Comparison of ENCODE assay signal across 10 cellular contexts in the genomic region with DNA sequence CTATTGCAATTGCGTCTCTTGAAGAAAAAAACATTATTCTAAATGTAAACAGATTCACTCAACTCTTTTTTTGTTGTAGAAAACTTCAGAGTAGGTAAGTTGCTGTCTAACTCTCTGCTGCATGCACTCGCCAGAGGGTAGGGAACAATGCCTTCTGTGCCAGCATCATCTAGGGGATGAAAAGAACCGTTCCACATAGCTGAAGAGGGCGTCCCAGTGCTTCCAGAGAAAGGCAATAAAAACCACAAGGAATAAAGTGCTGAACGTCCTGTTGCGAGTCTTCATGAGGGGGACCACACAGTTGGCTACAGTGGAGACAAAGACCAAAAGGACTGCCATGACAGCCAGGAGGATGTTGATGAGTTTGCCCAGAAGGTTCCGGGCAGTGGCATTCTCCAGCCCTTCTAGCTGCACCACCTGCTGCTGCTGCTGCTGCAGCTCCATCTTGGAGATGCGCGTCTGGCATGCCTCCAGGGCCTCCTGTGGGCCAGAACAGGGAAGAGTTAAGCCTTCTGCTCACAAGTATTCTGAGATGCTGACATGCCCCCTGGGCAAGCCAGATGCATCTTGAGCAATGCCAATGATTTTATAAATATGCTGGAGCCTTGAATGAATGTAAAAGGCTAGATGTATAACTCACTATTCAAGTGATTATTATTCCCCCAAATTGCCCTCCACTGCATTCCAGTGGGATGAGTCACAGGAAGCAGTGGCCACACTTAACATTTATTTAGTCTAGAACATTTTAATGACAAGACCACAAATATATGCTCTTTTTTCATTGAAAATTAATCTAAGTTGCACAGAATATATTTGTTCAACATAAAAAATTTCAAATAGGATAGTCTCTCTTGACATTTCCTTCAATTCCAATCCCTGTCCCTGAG. TPM values are rescaled to one million over a fixed set of nuclear protein-coding genes. Genes with fewer than 3 reads are reported as not detected.
DNase-seq lines count a peak whose midpoint lies in the region; ATAC-seq and TF ChIP-seq lines count a peak whose summit lies in the region.
"Had no signal": no experiment of that assay in that cellular context is flagged by ENCODE, and none has a peak within 500 bp of the region (broad histone marks: within the 10 kb centered on the region; RNA-seq: fewer than 3 reads in every experiment).

No MANE protein-coding gene starts in this region.

- peaks cover 48% of the 10 kb centered on the region for H3K4me1 Mint-ChIP-seq in WTC11
- H3K4me1 Mint-ChIP-seq in type B pancreatic cell (ENCODE audit: unreplicated experiment), result peaks cover 43% of the 10 kb centered on the region

- CTCF ChIA-PET in WTC11 (lab: Charles Lee), result interaction anchor here (0.8 to 1.2 kb wide), 7 partner anchors 12 to 178 kb away, joined by 3 to 14 read pairs (median 6); no protein-coding TSS in a partner anchor

- no peak overlapping the region for H3K4me3 Mint-ChIP-seq in WTC11
- H3K4me3 Mint-ChIP-seq in type B pancreatic cell, result no peak overlapping the region

- H3K9me3 Mint-ChIP-seq in WTC11 (no peaks in the 10 kb centered on the region), type B pancreatic cell (no peaks in the 10 kb centered on the region)

- H3K36me3 Mint-ChIP-seq in WTC11 (no peaks in the 10 kb centered on the region), type B pancreatic cell (peaks cover 10% of the 10 kb centered on the region)

- peak overlapping the region in 1 of 12 donors; percentile 38 for H3K27ac ChIP-seq in heart left ventricle
- H3K27ac ChIP-seq in body of pancreas, result no peak overlapping the region
- no peak overlapping the region for H3K27ac ChIP-seq in tibial artery
- H3K27ac ChIP-seq: BLaER1 had no signal

- no peak for TF ChIP-seq POLR2A in heart left ventricle (IDR thresholded peaks at IDR 0.05)
- TF ChIP-seq POLR2A in body of pancreas (IDR thresholded peaks at IDR 0.05), result no peak

- H3K36me3 ChIP-seq in heart left ventricle, result peaks cover 0 to 41% (median 21%) of the 10 kb centered on the region in 9 donors
- H3K36me3 ChIP-seq in body of pancreas (replicated peaks in 1 of 2; ENCODE audit: insufficient read depth in 1 of 2, low read depth in 2 of 2), result peaks cover 0 to 2% of the 10 kb centered on the region in 2 donors
- peaks cover 0 to 10% (median 0%) of the 10 kb centered on the region in 3 donors for H3K36me3 ChIP-seq in tibial artery

- H3K4me1 ChIP-seq in heart left ventricle, result peaks cover 0 to 37% (median 18%) of the 10 kb centered on the region in 12 donors
- H3K4me1 ChIP-seq in body of pancreas, result peaks cover 10% of the 10 kb centered on the region
- peaks cover 0 to 34% (median 20%) of the 10 kb centered on the region in 4 donors for H3K4me1 ChIP-seq in tibial artery

- no peaks in the 10 kb centered on the region for H3K27me3 ChIP-seq in heart left ventricle
- H3K27me3 ChIP-seq in body of pancreas, result no peaks in the 10 kb centered on the region
- no peaks in the 10 kb centered on the region for H3K27me3 ChIP-seq in tibial artery
- H3K27me3 ChIP-seq: BLaER1 had no signal

- 82 to 86% (median 85%) methylated on average over 9 of the region's 9 CpGs for WGBS in heart left ventricle, 4 donors
- WGBS in body of pancreas, 2 donors, result 82 to 91% methylated on average over 9 of the region's 9 CpGs

- intact Hi-C loops in heart left ventricle (cut with DNase I), result loop anchor here (2.0 to 5.0 kb wide), 5 partner anchors 171 to 286 kb away; no protein-coding TSS in a partner anchor
- intact Hi-C loops in Right ventricle myocardium inferior (cut with DNase I), result loop anchor here (1.0 to 10.0 kb wide), 4 partner anchors 36 to 281 kb away; no protein-coding TSS in a partner anchor
- intact Hi-C loops in body of pancreas (cut with DNase I), result no loop called here
- intact Hi-C loops in tibial artery (cut with DNase I; ENCODE audit: low total_unique reads), result loop anchor here (5.0 kb wide), 1 partner anchor 281 kb away; no protein-coding TSS in a partner anchor

- TF ChIP-seq CTCF in heart left ventricle (IDR thresholded peaks at IDR 0.05) (no peak), WTC11 (IDR thresholded peaks at IDR 0.05) (no peak), type B pancreatic cell (conservative IDR thresholded peaks at IDR 0.05) (no peak), body of pancreas (IDR thresholded peaks at IDR 0.05) (no peak), tibial artery (IDR thresholded peaks at IDR 0.05) (no peak)

- POLR2A ChIA-PET in WTC11 (lab: Charles Lee), result interaction anchor here (0.7 kb wide), 1 partner anchor 169 kb away, joined by 3 read pairs; no protein-coding TSS in a partner anchor

- peak in 1 of 5 donors; percentile 32 for DNase-seq in heart left ventricle
- no peak for DNase-seq in Right ventricle myocardium inferior (ENCODE audit: missing footprints)
- peak; percentile 44 for DNase-seq in WTC11 (ENCODE audit: low spot score)
- peak; percentile 57 to 66 for DNase-seq in hippocampal formation (lab: John Stamatoyannopoulos, UW)
- DNase-seq in type B pancreatic cell (ENCODE audit: extremely low spot score, unreplicated experiment), result no peak
- no peak for DNase-seq in body of pancreas
- DNase-seq in tibial artery, result no peak
- DNase-seq: activated CD4-positive, CD25-positive, alpha-beta regulatory T cell had no signal

- ATAC-seq in heart left ventricle (peak in 3 of 4 donors; percentile 26 to 29 (median 28)), Right ventricle myocardium inferior (no peak), WTC11 (peak; percentile 76), HG03045 (IDR thresholded peaks at IDR 0.05; ENCODE audit: unreplicated experiment) (no peak), body of pancreas (no peak)

- H3K9me3 ChIP-seq in heart left ventricle (no peaks in the 10 kb centered on the region), body of pancreas (no peaks in the 10 kb centered on the region), tibial artery (no peaks in the 10 kb centered on the region)
- H3K9me3 ChIP-seq: BLaER1 had no signal

- peak overlapping the region; percentile 55 for H3K27ac Mint-ChIP-seq in WTC11
- peak overlapping the region; percentile 23 for H3K27ac Mint-ChIP-seq in type B pancreatic cell

- H3K4me3 ChIP-seq in heart left ventricle, result no peak overlapping the region
- H3K4me3 ChIP-seq in body of pancreas, result no peak overlapping the region
- no peak overlapping the region for H3K4me3 ChIP-seq in tibial artery
- H3K4me3 ChIP-seq: BLaER1 had no signal

- H3K27me3 Mint-ChIP-seq in WTC11 (ENCODE audit: low read depth) (no peaks in the 10 kb centered on the region), type B pancreatic cell (no peaks in the 10 kb centered on the region)

TF ChIP-seq in WTC11, 78 proteins besides CTCF, POLR2A, EP300 and RAD21:
- TF ChIP-seq, protein P1, sequence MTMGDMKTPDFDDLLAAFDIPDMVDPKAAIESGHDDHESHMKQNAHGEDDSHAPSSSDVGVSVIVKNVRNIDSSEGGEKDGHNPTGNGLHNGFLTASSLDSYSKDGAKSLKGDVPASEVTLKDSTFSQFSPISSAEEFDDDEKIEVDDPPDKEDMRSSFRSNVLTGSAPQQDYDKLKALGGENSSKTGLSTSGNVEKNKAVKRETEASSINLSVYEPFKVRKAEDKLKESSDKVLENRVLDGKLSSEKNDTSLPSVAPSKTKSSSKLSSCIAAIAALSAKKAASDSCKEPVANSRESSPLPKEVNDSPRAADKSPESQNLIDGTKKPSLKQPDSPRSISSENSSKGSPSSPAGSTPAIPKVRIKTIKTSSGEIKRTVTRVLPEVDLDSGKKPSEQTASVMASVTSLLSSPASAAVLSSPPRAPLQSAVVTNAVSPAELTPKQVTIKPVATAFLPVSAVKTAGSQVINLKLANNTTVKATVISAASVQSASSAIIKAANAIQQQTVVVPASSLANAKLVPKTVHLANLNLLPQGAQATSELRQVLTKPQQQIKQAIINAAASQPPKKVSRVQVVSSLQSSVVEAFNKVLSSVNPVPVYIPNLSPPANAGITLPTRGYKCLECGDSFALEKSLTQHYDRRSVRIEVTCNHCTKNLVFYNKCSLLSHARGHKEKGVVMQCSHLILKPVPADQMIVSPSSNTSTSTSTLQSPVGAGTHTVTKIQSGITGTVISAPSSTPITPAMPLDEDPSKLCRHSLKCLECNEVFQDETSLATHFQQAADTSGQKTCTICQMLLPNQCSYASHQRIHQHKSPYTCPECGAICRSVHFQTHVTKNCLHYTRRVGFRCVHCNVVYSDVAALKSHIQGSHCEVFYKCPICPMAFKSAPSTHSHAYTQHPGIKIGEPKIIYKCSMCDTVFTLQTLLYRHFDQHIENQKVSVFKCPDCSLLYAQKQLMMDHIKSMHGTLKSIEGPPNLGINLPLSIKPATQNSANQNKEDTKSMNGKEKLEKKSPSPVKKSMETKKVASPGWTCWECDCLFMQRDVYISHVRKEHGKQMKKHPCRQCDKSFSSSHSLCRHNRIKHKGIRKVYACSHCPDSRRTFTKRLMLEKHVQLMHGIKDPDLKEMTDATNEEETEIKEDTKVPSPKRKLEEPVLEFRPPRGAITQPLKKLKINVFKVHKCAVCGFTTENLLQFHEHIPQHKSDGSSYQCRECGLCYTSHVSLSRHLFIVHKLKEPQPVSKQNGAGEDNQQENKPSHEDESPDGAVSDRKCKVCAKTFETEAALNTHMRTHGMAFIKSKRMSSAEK (CRISPR knock-in tag; IDR thresholded peaks at IDR 0.05; ENCODE audit: borderline replicate concordance), result no peak
- TF ChIP-seq KAT7 (CRISPR knock-in tag; IDR thresholded peaks at IDR 0.05; ENCODE audit: borderline replicate concordance) (no peak), GTF2I (CRISPR knock-in tag; conservative IDR thresholded peaks at IDR 0.05) (no peak), TEAD1 (CRISPR knock-in tag; IDR thresholded peaks at IDR 0.05) (no peak), ZNF416 (CRISPR knock-in tag; IDR thresholded peaks at IDR 0.05) (no peak), SP1 (CRISPR knock-in tag; conservative IDR thresholded peaks at IDR 0.05) (no peak)
- TF ChIP-seq, protein P2, sequence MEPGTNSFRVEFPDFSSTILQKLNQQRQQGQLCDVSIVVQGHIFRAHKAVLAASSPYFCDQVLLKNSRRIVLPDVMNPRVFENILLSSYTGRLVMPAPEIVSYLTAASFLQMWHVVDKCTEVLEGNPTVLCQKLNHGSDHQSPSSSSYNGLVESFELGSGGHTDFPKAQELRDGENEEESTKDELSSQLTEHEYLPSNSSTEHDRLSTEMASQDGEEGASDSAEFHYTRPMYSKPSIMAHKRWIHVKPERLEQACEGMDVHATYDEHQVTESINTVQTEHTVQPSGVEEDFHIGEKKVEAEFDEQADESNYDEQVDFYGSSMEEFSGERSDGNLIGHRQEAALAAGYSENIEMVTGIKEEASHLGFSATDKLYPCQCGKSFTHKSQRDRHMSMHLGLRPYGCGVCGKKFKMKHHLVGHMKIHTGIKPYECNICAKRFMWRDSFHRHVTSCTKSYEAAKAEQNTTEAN (CRISPR knock-in tag; IDR thresholded peaks at IDR 0.05), result no peak

RNA-seq across cellular contexts. Expression of gene PLXND1, which starts 45.1 kb away (rescaled TPM):
- total RNA-seq in heart left ventricle, result 100 to 1,000 TPM in 2 of 9 donors, 10 to 100 TPM in 7; 40.8 to 218 (median 64.9) TPM
- polyA plus RNA-seq in heart left ventricle, result 10 to 100 TPM; 66.4 to 67.3 TPM
- 66.3 TPM for total RNA-seq in Right ventricle myocardium inferior
- total RNA-seq in WTC11 (2021), result 56.7 to 63.9 TPM (median 57.4 TPM) in 3 replicates
- 56.9 and 71.0 TPM in 2 replicates for total RNA-seq in type B pancreatic cell (ENCODE audit: low replicate concordance)
- total RNA-seq in body of pancreas, result 100 to 1,000 TPM in 1 of 2 donors, 10 to 100 TPM in 1; 47.7 to 135 TPM

Comparison
In these comparisons a context has a peak if more than half of its experiments do, and no peak if none do; other contexts are left out.
1. ATAC-seq: peak in heart left ventricle (3 of 4) and WTC11 (single experiment); none in Right ventricle myocardium inferior (single experiment), HG03045 (single experiment) and body of pancreas (single experiment).
2. DNase-seq: peak in WTC11 (single experiment) and hippocampal formation (2 of 2); none in Right ventricle myocardium inferior (single experiment), type B pancreatic cell (single experiment), body of pancreas (0 of 4) and tibial artery (0 of 2).